Comparison of ENCODE assay signal across 11 cellular contexts in the genomic region with DNA sequence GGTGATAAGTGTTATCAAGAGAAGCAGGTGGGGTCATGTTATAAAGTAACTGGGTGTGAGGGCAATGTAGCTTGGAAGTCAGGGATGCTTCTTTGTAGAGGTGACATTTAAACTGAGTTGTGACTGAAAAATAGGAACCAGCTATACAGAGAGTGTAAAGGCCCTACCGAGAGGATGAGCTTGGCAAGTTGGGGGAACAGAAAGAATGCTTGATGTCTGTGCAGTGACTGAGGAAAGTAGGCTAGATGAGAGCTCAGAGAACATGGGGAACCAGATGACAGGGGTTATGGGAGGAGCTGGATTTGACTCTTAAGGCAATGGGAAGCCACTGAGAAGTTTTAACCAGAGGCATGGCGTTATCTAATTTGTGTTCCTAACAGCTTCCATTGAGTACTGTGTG.
DNase-seq lines count a peak whose midpoint lies in the region; ATAC-seq and TF ChIP-seq lines count a peak whose summit lies in the region.
"Had no signal": no experiment of that assay in that cellular context is flagged by ENCODE, and none has a peak within 500 bp of the region (broad histone marks: within the 10 kb centered on the region; RNA-seq: fewer than 3 reads in every experiment).

No MANE protein-coding gene starts in this region.

- H3K4me3 ChIP-seq in body of pancreas, result no peak overlapping the region

- H3K27me3 Mint-ChIP-seq in CD4-positive, alpha-beta T cell, result no peaks in the 10 kb centered on the region
- H3K27me3 Mint-ChIP-seq in neural crest cell (ENCODE audit: low read depth) (no peaks in the 10 kb centered on the region), nephron progenitor cell (ENCODE audit: low read depth, poor library complexity) (peaks cover 15% of the 10 kb centered on the region)

- no peaks in the 10 kb centered on the region for H3K9me3 Mint-ChIP-seq in CD4-positive, alpha-beta T cell
- no peaks in the 10 kb centered on the region for H3K9me3 Mint-ChIP-seq in neural crest cell
- no peaks in the 10 kb centered on the region for H3K9me3 Mint-ChIP-seq in nephron progenitor cell

- no peak for ATAC-seq in CD4-positive, alpha-beta T cell (ENCODE audit: poor library complexity)
- ATAC-seq in GM19397 (IDR thresholded peaks at IDR 0.05; ENCODE audit: unreplicated experiment) (no peak), GM18907 (IDR thresholded peaks at IDR 0.05; ENCODE audit: unreplicated experiment) (no peak), body of pancreas (no peak)
- ATAC-seq: Panc1 had no signal

- intact Hi-C loops in CD4-positive, alpha-beta T cell (cut with DNase I, micrococcal nuclease), result loop anchor here in 1 of 2 experiments (2.0 to 5.0 kb wide), 2 partner anchors 16 to 55 kb away; no protein-coding TSS in a partner anchor
- intact Hi-C loops in body of pancreas (cut with DNase I), result no loop called here

- peak overlapping the region; percentile 70 for H3K4me3 Mint-ChIP-seq in CD4-positive, alpha-beta T cell
- no peak overlapping the region for H3K4me3 Mint-ChIP-seq in neural crest cell
- no peak overlapping the region for H3K4me3 Mint-ChIP-seq in nephron progenitor cell

- 52 to 56% methylated on average over 2 of the region's 2 CpGs for WGBS in body of pancreas, 2 donors

- H3K4me1 Mint-ChIP-seq in CD4-positive, alpha-beta T cell (ENCODE audit: low read depth), result peaks cover 99% of the 10 kb centered on the region
- H3K4me1 Mint-ChIP-seq in neural crest cell, result peaks cover 7% of the 10 kb centered on the region
- H3K4me1 Mint-ChIP-seq in nephron progenitor cell, result no peaks in the 10 kb centered on the region

- TF ChIP-seq POLR2A in body of pancreas (IDR thresholded peaks at IDR 0.05), result no peak

- peak overlapping the region; percentile 74 for H3K27ac ChIP-seq in CD4-positive, alpha-beta T cell (ENCODE audit: low read depth, low read length)
- H3K27ac ChIP-seq in KOPT-K1 (ENCODE audit: low read depth, low read length, poor library complexity, severe bottlenecking), result peak overlapping the region; percentile 13
- peak overlapping the region; percentile 44 for H3K27ac ChIP-seq in cingulate gyrus (ENCODE audit: low read depth, low read length)
- H3K27ac ChIP-seq in body of pancreas, result peak overlapping the region in 1 of 4 donors; percentile 55

- peak overlapping the region; percentile 97 for H3K27ac Mint-ChIP-seq in CD4-positive, alpha-beta T cell
- H3K27ac Mint-ChIP-seq in neural crest cell (ENCODE audit: unreplicated experiment) (peak overlapping the region; percentile 2), nephron progenitor cell (no peak overlapping the region)

- peaks cover 87% of the 10 kb centered on the region for H3K36me3 Mint-ChIP-seq in CD4-positive, alpha-beta T cell (ENCODE audit: low read depth)
- H3K36me3 Mint-ChIP-seq in neural crest cell (ENCODE audit: low read depth), result peaks cover 24% of the 10 kb centered on the region
- no peaks in the 10 kb centered on the region for H3K36me3 Mint-ChIP-seq in nephron progenitor cell (ENCODE audit: low read depth)

- CTCF ChIA-PET in CD4-positive, alpha-beta T cell (lab: Charles Lee), result interaction anchor here (0.6 to 3.5 kb wide), 6 partner anchors 10 to 115 kb away, joined by 3 to 14 read pairs (median 4); partner anchors contain the start of gene DOCK10

- no peaks in the 10 kb centered on the region for H3K9me3 ChIP-seq in CD4-positive, alpha-beta T cell (ENCODE audit: control insufficient read depth, low read length)
- H3K9me3 ChIP-seq in KOPT-K1 (ENCODE audit: insufficient read depth, low read length, poor library complexity, severe bottlenecking) (no peaks in the 10 kb centered on the region), body of pancreas (no peaks in the 10 kb centered on the region)

- H3K4me1 ChIP-seq in body of pancreas, result no peaks in the 10 kb centered on the region

- no peak for TF ChIP-seq CTCF in CD4-positive, alpha-beta T cell (IDR thresholded peaks at IDR 0.05)
- no peak for TF ChIP-seq CTCF in neural crest cell (conservative IDR thresholded peaks at IDR 0.05)
- TF ChIP-seq CTCF in nephron progenitor cell (IDR thresholded peaks at IDR 0.05), result no peak
- no peak for TF ChIP-seq CTCF in body of pancreas (IDR thresholded peaks at IDR 0.05)

- no peaks in the 10 kb centered on the region for H3K27me3 ChIP-seq in CD4-positive, alpha-beta T cell (ENCODE audit: control insufficient read depth, insufficient read depth, low read length)
- H3K27me3 ChIP-seq in body of pancreas, result no peaks in the 10 kb centered on the region

- no peak for DNase-seq in CD4-positive, alpha-beta T cell
- DNase-seq in neural crest cell (ENCODE audit: low read depth, low spot score) (no peak), nephron progenitor cell (no peak), body of pancreas (no peak)
- DNase-seq: DND-41, NCI-H1436 had no signal

- POLR2A ChIA-PET in CD4-positive, alpha-beta T cell (lab: Charles Lee), result interaction anchor here (0.7 to 5.8 kb wide), 17 partner anchors 11 to 126 kb away, joined by 3 to 86 read pairs (median 5); partner anchors contain the start of gene DOCK10

- H3K36me3 ChIP-seq in KOPT-K1 (ENCODE audit: insufficient read depth, low read length), result peaks cover 46% of the 10 kb centered on the region
- H3K36me3 ChIP-seq in body of pancreas (replicated peaks in 1 of 2; ENCODE audit: insufficient read depth in 1 of 2, low read depth in 2 of 2), result no peaks in the 10 kb centered on the region
